In genomic region chrX:154044045-154044444, GRCh38 we compare ENCODE assay signal across 24 cellular contexts. TPM values are rescaled to one million over a fixed set of nuclear protein-coding genes. Genes with fewer than 3 reads are reported as not detected.
DNase-seq lines count a peak whose midpoint lies in the region; FAIRE-seq and TF ChIP-seq lines count a peak whose summit lies in the region.
"Had no signal": no experiment of that assay in that cellular context is flagged by ENCODE, and none has a peak within 500 bp of the region (broad histone marks: within the 10 kb centered on the region; RNA-seq: fewer than 3 reads in every experiment).

No MANE protein-coding gene starts in this region.

- TF ChIP-seq CTCF in left ventricle myocardium inferior (IDR thresholded peaks at IDR 0.05; ENCODE audit: borderline replicate concordance) (no peak), right atrium auricular region (IDR thresholded peaks at IDR 0.05) (no peak), esophagus squamous epithelium (IDR thresholded peaks at IDR 0.05) (no peak), osteocyte (IDR thresholded peaks at IDR 0.05) (no peak), kidney (IDR thresholded peaks at IDR 0.05; ENCODE audit: borderline replicate concordance, extremely low read depth, insufficient read depth) (no peak), GM20000 (IDR thresholded peaks at IDR 0.05; ENCODE audit: extremely low read depth, missing control alignments) (no peak)

- DNase-seq in left ventricle myocardium inferior (no peak), right atrium auricular region (ENCODE audit: low spot score) (no peak), esophagus squamous epithelium (lab: John Stamatoyannopoulos, UW) (no peak), osteocyte (ENCODE audit: extremely low spot score, unreplicated experiment) (no peak), iPS-NIHi7 (ENCODE audit: extremely low spot score) (no peak), kidney (no peak), GM20000 (ENCODE audit: low spot score) (no peak), NCI-H1436 treated with DMSO at 0.1 percent for 48 hours (lab: John Stamatoyannopoulos, UW) (no peak)
- DNase-seq: activated CD4-positive, alpha-beta T cell treated with anti-CD3 and anti-CD28 coated beads, Interleukin-2, amount 50 U/mL, for 48 hours; activated naive CD4-positive, alpha-beta T cell; activated T-cell treated with anti-CD3 and anti-CD28 coated beads, Interleukin-2, amount 50 U/mL, for 1 hour; amniotic stem cell; C1 segment of cervical spinal cord; cortex of kidney; mucosa of descending colon; NCI-H1417; NCI-H2107; NCI-H524 treated with DMSO at 0.1 percent for 48 hours had no signal

- peak overlapping the region; percentile 38 for H3K27ac ChIP-seq in left ventricle myocardium inferior (replicated peaks)
- H3K27ac ChIP-seq in right atrium auricular region, result no peak overlapping the region
- peak overlapping the region in 3 of 4 donors; percentile 49 to 71 (median 68) for H3K27ac ChIP-seq in esophagus squamous epithelium
- no peak overlapping the region for H3K27ac ChIP-seq in kidney (ENCODE audit: low read depth in 2 of 2, low read length in 2 of 2)

- H3K4me1 Mint-ChIP-seq in osteocyte (ENCODE audit: unreplicated experiment), result peaks cover 68% of the 10 kb centered on the region

- H3K27me3 ChIP-seq in left ventricle myocardium inferior (ENCODE audit: low read depth), result no peaks in the 10 kb centered on the region
- peaks cover 0 to 3% of the 10 kb centered on the region in 2 donors for H3K27me3 ChIP-seq in right atrium auricular region
- no peaks in the 10 kb centered on the region for H3K27me3 ChIP-seq in esophagus squamous epithelium

- H3K9me3 Mint-ChIP-seq in osteocyte (ENCODE audit: unreplicated experiment), result no peaks in the 10 kb centered on the region
- H3K9me3 Mint-ChIP-seq: T-helper 2 cell treated with Interferon-gamma antibody and Interleukin-4, amounts not matched to agents 5 μg/mL and 100 μg/mL, for 36 hours had no signal

- H3K4me3 ChIP-seq in left ventricle myocardium inferior, result no peak overlapping the region
- no peak overlapping the region for H3K4me3 ChIP-seq in right atrium auricular region
- no peak overlapping the region for H3K4me3 ChIP-seq in esophagus squamous epithelium
- H3K4me3 ChIP-seq in kidney (ENCODE audit: low read length in 2 of 2), result no peak overlapping the region
- H3K4me3 ChIP-seq: mucosa of descending colon, SK-N-MC had no signal

- H3K4me1 ChIP-seq in left ventricle myocardium inferior, result peaks cover 95% of the 10 kb centered on the region
- H3K4me1 ChIP-seq in right atrium auricular region, result peaks cover 0 to 90% of the 10 kb centered on the region in 2 donors
- peaks cover 0 to 96% (median 29%) of the 10 kb centered on the region in 3 donors for H3K4me1 ChIP-seq in esophagus squamous epithelium
- peaks cover 7 to 13% of the 10 kb centered on the region in 2 donors for H3K4me1 ChIP-seq in kidney (ENCODE audit: control insufficient read depth in 1 of 2, insufficient read depth in 1 of 2, low read depth in 1 of 2, low read length in 2 of 2)

- no peak for FAIRE-seq in kidney (lab: Jason Lieb, UNC)
- FAIRE-seq: bronchial epithelial cell, endometrium, H54, islet of Langerhans had no signal

- peaks cover 7% of the 10 kb centered on the region for H3K36me3 Mint-ChIP-seq in osteocyte (ENCODE audit: unreplicated experiment)

- 85 to 86% methylated on average over 4 to 6 of the region's 6 CpGs for WGBS in esophagus squamous epithelium, 2 donors

- no peaks in the 10 kb centered on the region for H3K27me3 Mint-ChIP-seq in osteocyte (ENCODE audit: unreplicated experiment)

- H3K4me3 Mint-ChIP-seq in osteocyte (ENCODE audit: unreplicated experiment), result no peak overlapping the region
- H3K4me3 Mint-ChIP-seq: T-helper 2 cell treated with Interferon-gamma antibody and Interleukin-4, amounts not matched to agents 5 μg/mL and 100 μg/mL, for 36 hours had no signal

- H3K9ac ChIP-seq in kidney (ENCODE audit: low read length in 2 of 2), result no peak overlapping the region

- intact Hi-C loops in left ventricle myocardium inferior (cut with micrococcal nuclease) (no loop called here), esophagus squamous epithelium (cut with DNase I) (no loop called here), kidney (cut with DNase I) (no loop called here)

- H3K36me3 ChIP-seq in left ventricle myocardium inferior (no peaks in the 10 kb centered on the region), right atrium auricular region (no peaks in the 10 kb centered on the region), esophagus squamous epithelium (peaks cover 0 to 8% (median 0%) of the 10 kb centered on the region in 3 donors), kidney (ENCODE audit: control insufficient read depth in 1 of 2, insufficient read depth in 2 of 2, low read length in 2 of 2) (peaks cover 0 to 3% of the 10 kb centered on the region in 2 donors)

- no peak for TF ChIP-seq POLR2A in esophagus squamous epithelium (IDR thresholded peaks at IDR 0.05)

- H3K9me3 ChIP-seq in left ventricle myocardium inferior (replicated peaks), result no peaks in the 10 kb centered on the region
- H3K9me3 ChIP-seq in right atrium auricular region, result no peaks in the 10 kb centered on the region
- H3K9me3 ChIP-seq in esophagus squamous epithelium, result no peaks in the 10 kb centered on the region
- no peaks in the 10 kb centered on the region for H3K9me3 ChIP-seq in kidney (ENCODE audit: control insufficient read depth in 1 of 2, low read length in 2 of 2)
- H3K9me3 ChIP-seq: mucosa of descending colon had no signal

- peak overlapping the region; percentile 62 for H3K27ac Mint-ChIP-seq in osteocyte (ENCODE audit: unreplicated experiment)
- H3K27ac Mint-ChIP-seq: T-helper 2 cell treated with Interferon-gamma antibody and Interleukin-4, amounts not matched to agents 5 μg/mL and 100 μg/mL, for 36 hours had no signal

RNA-seq across cellular contexts. Expression of gene IRAK1, which starts 24.3 kb away (rescaled TPM):
- total RNA-seq in left ventricle myocardium inferior (40.6 TPM), right atrium auricular region (10 to 100 TPM; 27.5 to 37.1 TPM), esophagus squamous epithelium (100 to 1,000 TPM in 2 of 4 donors, 10 to 100 TPM in 2; 73.5 to 117 (median 96.8) TPM), osteocyte (72.4 and 74.2 TPM in 2 replicates), kidney (85.3 TPM)
- 46.6 TPM for polyA plus RNA-seq in kidney (ENCODE audit: insufficient read depth, low read depth, low replicate concordance)

RNA-seq across cellular contexts. Expression of gene MECP2, which starts 53.5 kb away (rescaled TPM):
- total RNA-seq in left ventricle myocardium inferior (28.3 TPM), right atrium auricular region (10 to 100 TPM; 52.7 to 69.1 TPM), esophagus squamous epithelium (10 to 100 TPM; 17.7 to 38.7 (median 25.4) TPM), osteocyte (43.7 and 44.6 TPM in 2 replicates), kidney (74.7 TPM)
- 14.0 TPM for polyA plus RNA-seq in kidney (ENCODE audit: insufficient read depth, low read depth, low replicate concordance)

Comparison
In these comparisons a context has a peak if more than half of its experiments do, and no peak if none do; other contexts are left out.
1. H3K27ac ChIP-seq: peak in left ventricle myocardium inferior (single experiment) and esophagus squamous epithelium (3 of 4); none in right atrium auricular region (0 of 2) and kidney (0 of 2).